20 cellular contexts compared by ENCODE assay signal in genomic region chr11:35298369-35298768, GRCh38.
DNase-seq lines count a peak whose midpoint lies in the region; ATAC-seq, FAIRE-seq and TF ChIP-seq lines count a peak whose summit lies in the region.
"Had no signal": no experiment of that assay in that cellular context is flagged by ENCODE, and none has a peak within 500 bp of the region (broad histone marks: within the 10 kb centered on the region; RNA-seq: fewer than 3 reads in every experiment).

No MANE protein-coding gene starts in this region.

- H3K14ac ChIP-seq in IMR-90 (replicated peaks; ENCODE audit: low read depth, low read length): no peak overlapping the region
- H3K14ac ChIP-seq in trophoblast cell (ENCODE audit: low read length): no peak overlapping the region

- peaks cover 0 to 4% of the 10 kb centered on the region in 2 donors for H3K27me3 Mint-ChIP-seq in stimulated activated naive B cell treated with anti-CD40 and anti-IgM and Interleukin-4, amounts not matched to agents 10 μg/mL and 1 μg/mL and 100 μg/mL, for 72 hours
- no peaks in the 10 kb centered on the region for H3K27me3 Mint-ChIP-seq in activated CD4-positive, alpha-beta T cell treated with anti-CD3 and anti-CD28 coated beads, Interleukin-2, amount 10 ng/mL, durations not matched to agents 7 days and 5 days

- CTCF ChIA-PET in IMR-90 (lab: Yijun Ruan, JAX) (no interaction called here), K562 (lab: Yijun Ruan, JAX; ENCODE audit: low intra/inter-chr PET ratio) (interaction anchor here (1.2 kb wide), 1 partner anchor 300 kb away, joined by 3 read pairs; no protein-coding TSS in a partner anchor)
- CTCF ChIA-PET in activated CD4-positive, alpha-beta T cell treated with anti-CD3 and anti-CD28 coated beads, Interleukin-2, amount 10 ng/mL, durations not matched to agents 7 days and 5 days (lab: Charles Lee): no interaction called here

- intact Hi-C loops in IMR-90 (cut with micrococcal nuclease) (no loop called here), K562 (cut with micrococcal nuclease) (no loop called here)

- H4K91ac ChIP-seq in IMR-90 (ENCODE audit: insufficient read depth, low read depth, low read length) (no peak overlapping the region), trophoblast cell (ENCODE audit: low read depth, low read length) (no peak overlapping the region)

- no peak overlapping the region for H4K5ac ChIP-seq in IMR-90 (ENCODE audit: low read depth, low read length)

- peaks cover 8 to 10% of the 10 kb centered on the region in 2 donors for H3K4me1 Mint-ChIP-seq in stimulated activated naive B cell treated with anti-CD40 and anti-IgM and Interleukin-4, amounts not matched to agents 10 μg/mL and 1 μg/mL and 100 μg/mL, for 72 hours
- no peaks in the 10 kb centered on the region for H3K4me1 Mint-ChIP-seq in activated CD4-positive, alpha-beta T cell treated with anti-CD3 and anti-CD28 coated beads, Interleukin-2, amount 10 ng/mL, durations not matched to agents 7 days and 5 days

- H3K36me3 Mint-ChIP-seq in stimulated activated naive B cell treated with anti-CD40 and anti-IgM and Interleukin-4, amounts not matched to agents 10 μg/mL and 1 μg/mL and 100 μg/mL, for 72 hours: no peaks in the 10 kb centered on the region
- no peaks in the 10 kb centered on the region for H3K36me3 Mint-ChIP-seq in activated CD4-positive, alpha-beta T cell treated with anti-CD3 and anti-CD28 coated beads, Interleukin-2, amount 10 ng/mL, durations not matched to agents 7 days and 5 days (ENCODE audit: low read depth)
- H3K36me3 Mint-ChIP-seq: CD4-positive, alpha-beta memory T cell had no signal

- no peaks in the 10 kb centered on the region for H3K9me1 ChIP-seq in IMR-90 (ENCODE audit: insufficient read depth, low read length)
- H3K9me1 ChIP-seq in K562 (ENCODE audit: control insufficient read depth, insufficient read depth, low read length): no peaks in the 10 kb centered on the region

- H2BK12ac ChIP-seq in trophoblast cell (ENCODE audit: low read length): no peak overlapping the region

- H2AFZ ChIP-seq in IMR-90 (replicated peaks; ENCODE audit: low read length, poor library complexity) (no peak overlapping the region), K562 (ENCODE audit: low read depth, low read length) (no peak overlapping the region), trophoblast cell (ENCODE audit: insufficient read depth, low read length, poor library complexity) (no peak overlapping the region)
- H2AFZ ChIP-seq: GM23338 had no signal

- dilution Hi-C loops in IMR-90 (cut with HindIII; ENCODE audit: low sequenced_read_pairs, unreplicated experiment): no loop called here

- in situ Hi-C loops in IMR-90 (cut with MboI; ENCODE audit: low sequenced_read_pairs): no loop called here
- in situ Hi-C loops in K562 (cut with MboI): no loop called here

- H2AK5ac ChIP-seq in IMR-90 (ENCODE audit: low read depth, low read length) (no peak overlapping the region), trophoblast cell (ENCODE audit: low read length) (no peak overlapping the region)

- H2AK9ac ChIP-seq in IMR-90 (replicated peaks; ENCODE audit: low read depth, low read length, poor library complexity): no peak overlapping the region

- H3K4me1 ChIP-seq in IMR-90 (ENCODE audit: control insufficient read depth, insufficient read depth, low read length) (no peaks in the 10 kb centered on the region), K562 (replicated peaks in 1 of 2; ENCODE audit: control insufficient read depth in 2 of 2, insufficient read depth in 2 of 2, low read length in 2 of 2) (no peaks in the 10 kb centered on the region), trophoblast cell (ENCODE audit: control insufficient read depth in 1 of 2, insufficient read depth in 2 of 2, low read length in 2 of 2) (peaks cover 5 to 9% of the 10 kb centered on the region in 2 experiments)

- H3K4me3 ChIP-seq in IMR-90 (ENCODE audit: insufficient read depth, low read depth, low read length) (no peak overlapping the region), K562 (no peak overlapping the region), trophoblast cell (ENCODE audit: low read depth, low read length) (no peak overlapping the region)
- H3K4me3 ChIP-seq: A549, GM23338 had no signal

- no peak for TF ChIP-seq EP300 in K562 (IDR thresholded peaks at IDR 0.05; ENCODE audit: low read length)

- no peak for TF ChIP-seq RAD21 in IMR-90 (IDR thresholded peaks at IDR 0.05; ENCODE audit: low read length)
- TF ChIP-seq RAD21 in K562 (CRISPR knock-in tag; conservative IDR thresholded peaks at IDR 0.05 in 1 of 2, IDR thresholded peaks at IDR 0.05 in 1 of 2): no peak

- peak overlapping the region; percentile 24; the same call in 1 of the 2 replicates for H2BK120ac ChIP-seq in IMR-90 (ENCODE audit: low read depth, low read length)
- H2BK120ac ChIP-seq in trophoblast cell (ENCODE audit: insufficient read depth, low read length, poor library complexity): no peak overlapping the region

- H2BK20ac ChIP-seq in IMR-90 (ENCODE audit: low read depth, low read length): no peak overlapping the region

- no peak for FAIRE-seq in K562 (lab: Jason Lieb, UNC)
- FAIRE-seq: A549, GM12891, GM18507 had no signal

- H3K4me2 ChIP-seq in IMR-90 (ENCODE audit: low read depth, low read length): no peak overlapping the region
- H3K4me2 ChIP-seq in K562 (ENCODE audit: insufficient read depth, low read length): no peak overlapping the region
- H3K4me2 ChIP-seq in trophoblast cell (ENCODE audit: low read length): no peak overlapping the region
- H3K4me2 ChIP-seq: A549, GM23338 had no signal

- H3K27me3 ChIP-seq in IMR-90 (ENCODE audit: control insufficient read depth, insufficient read depth, low read length) (no peaks in the 10 kb centered on the region), K562 (ENCODE audit: control insufficient read depth in 2 of 2, insufficient read depth in 2 of 2, low read length in 2 of 2) (peaks cover 0 to 9% of the 10 kb centered on the region in 2 experiments; a peak in 1 of 5 replicates), trophoblast cell (ENCODE audit: insufficient read depth, low read length) (no peaks in the 10 kb centered on the region)

- H3K23ac ChIP-seq in IMR-90 (ENCODE audit: low read depth, low read length) (no peak overlapping the region), trophoblast cell (ENCODE audit: low read length) (no peak overlapping the region)

- no peak overlapping the region for H4K12ac ChIP-seq in trophoblast cell (ENCODE audit: low read depth, low read length)

- no peak overlapping the region for H3K4me3 Mint-ChIP-seq in stimulated activated naive B cell treated with anti-CD40 and anti-IgM and Interleukin-4, amounts not matched to agents 10 μg/mL and 1 μg/mL and 100 μg/mL, for 72 hours
- no peak overlapping the region for H3K4me3 Mint-ChIP-seq in activated CD4-positive, alpha-beta T cell treated with anti-CD3 and anti-CD28 coated beads, Interleukin-2, amount 10 ng/mL, durations not matched to agents 7 days and 5 days
- H3K4me3 Mint-ChIP-seq: CD4-positive, alpha-beta memory T cell; GM23338; H9 had no signal

- H3K9ac ChIP-seq in IMR-90 (ENCODE audit: low read depth, low read length): no peak overlapping the region
- no peak overlapping the region for H3K9ac ChIP-seq in K562 (ENCODE audit: insufficient read depth in 1 of 2, low read depth in 2 of 2, low read length in 2 of 2)
- no peak overlapping the region for H3K9ac ChIP-seq in trophoblast cell (ENCODE audit: low read length)

- H3K18ac ChIP-seq in IMR-90 (ENCODE audit: low read depth, low read length) (no peak overlapping the region), trophoblast cell (ENCODE audit: low read length) (no peak overlapping the region)

- no peak overlapping the region for H2BK15ac ChIP-seq in IMR-90 (ENCODE audit: low read depth, low read length)

- no CpG with 5 or more reads among the region's 1 CpG for WGBS in IMR-90 (ENCODE audit: extremely low coverage in 2 of 2, insufficient read length in 1 of 2), 2 experiments
- 0% methylated on average over 1 of the region's 1 CpG for WGBS in K562 (ENCODE audit: insufficient coverage, low coverage, missing lambda C conversion rate)
- WGBS in trophoblast cell (ENCODE audit: extremely low coverage, insufficient coverage, insufficient read length): no CpG with 5 or more reads among the region's 1 CpG

- ATAC-seq in IMR-90 (ENCODE audit: low read depth): no peak
- ATAC-seq in K562: no peak
- ATAC-seq in stimulated activated naive B cell treated with anti-CD40 and anti-IgM and Interleukin-4, amounts not matched to agents 10 μg/mL and 1 μg/mL and 100 μg/mL, for 72 hours (replicated peaks): no peak
- ATAC-seq: A549, GM23338, HCT116 had no signal

- H4K8ac ChIP-seq in IMR-90 (ENCODE audit: low read depth in 2 of 2, low read length in 2 of 2) (no peak overlapping the region), trophoblast cell (ENCODE audit: low read depth, low read length) (no peak overlapping the region)

- H3K27ac ChIP-seq in IMR-90 (ENCODE audit: insufficient read depth, low read length) (no peak overlapping the region), K562 (ENCODE audit: extremely low read depth, low read depth, low read length) (no peak overlapping the region), trophoblast cell (ENCODE audit: low read depth, low read length) (no peak overlapping the region)
- H3K27ac ChIP-seq: A549 had no signal

- no peak overlapping the region for H3K56ac ChIP-seq in IMR-90 (ENCODE audit: extremely low read depth, insufficient read depth, low read length)

- DNase-seq in IMR-90 (peak; percentile 50), K562 (ENCODE audit: extremely low read depth in 1 of 4, low spot score in 3 of 4) (no peak), trophoblast cell (peak; percentile 36 to 85), dermis blood vessel endothelial cell (no peak)
- DNase-seq in stimulated activated naive B cell treated with anti-CD40 and anti-IgM and Interleukin-4, amounts not matched to agents 10 μg/mL and 1 μg/mL and 100 μg/mL, for 72 hours: no peak
- no peak for DNase-seq in activated CD4-positive, alpha-beta T cell treated with anti-CD3 and anti-CD28 coated beads, Interleukin-2, amount 10 ng/mL, durations not matched to agents 7 days and 5 days
- DNase-seq: 8988T; C1 segment of cervical spinal cord; Calu3; CD4-positive, alpha-beta memory T cell; COR-L47; DMS53; DMS79 treated with DMSO at 0.1 percent for 48 hours; GF-D8; H9 had no signal

- H3K36me3 ChIP-seq in IMR-90 (ENCODE audit: control insufficient read depth, insufficient read depth, low read length) (no peaks in the 10 kb centered on the region), K562 (ENCODE audit: control insufficient read depth, insufficient read depth, low read length) (no peaks in the 10 kb centered on the region), trophoblast cell (ENCODE audit: control insufficient read depth in 1 of 2, insufficient read depth in 2 of 2, low read length in 2 of 2) (no peaks in the 10 kb centered on the region)

- H3K79me1 ChIP-seq in IMR-90 (ENCODE audit: low read depth in 1 of 2, low read length in 2 of 2): no peaks in the 10 kb centered on the region
- no peaks in the 10 kb centered on the region for H3K79me1 ChIP-seq in trophoblast cell (ENCODE audit: low read length)

- no peak for TF ChIP-seq CTCF in IMR-90 (conservative IDR thresholded peaks at IDR 0.05; ENCODE audit: low read depth, low read length)
- no peak for TF ChIP-seq CTCF in K562 (IDR thresholded peaks at IDR 0.05 in 2 of 3, conservative IDR thresholded peaks at IDR 0.05 in 1 of 3; ENCODE audit: insufficient read depth in 2 of 3, low read depth in 1 of 3, low read length in 3 of 3)

- TF ChIP-seq POLR2A in IMR-90 (IDR thresholded peaks at IDR 0.05; ENCODE audit: low read depth, low read length): no peak
- TF ChIP-seq POLR2A in K562 (conservative IDR thresholded peaks at IDR 0.05): no peak

- no TSS peak for BruUV-seq in IMR-90 (replicated peaks; lab: Mats Ljungman, UMichigan)
- no TSS peak for BruUV-seq in K562 (replicated peaks; lab: Mats Ljungman, UMichigan)

- H2BK5ac ChIP-seq in IMR-90 (ENCODE audit: low read depth, low read length, poor library complexity, severe bottlenecking): no peak overlapping the region
- no peak overlapping the region for H2BK5ac ChIP-seq in trophoblast cell (ENCODE audit: low read depth, low read length, poor library complexity)

- H4K20me1 ChIP-seq in IMR-90 (ENCODE audit: insufficient read depth, low read length) (no peaks in the 10 kb centered on the region), K562 (replicated peaks; ENCODE audit: control insufficient read depth, insufficient read depth, low read length) (no peaks in the 10 kb centered on the region)

- POLR2A ChIA-PET in IMR-90 (lab: Charles Lee; ENCODE audit: unreplicated experiment): no interaction called here
- POLR2A ChIA-PET in K562 (lab: Yijun Ruan, JAX): no interaction called here
- POLR2A ChIA-PET in activated CD4-positive, alpha-beta T cell treated with anti-CD3 and anti-CD28 coated beads, Interleukin-2, amount 10 ng/mL, durations not matched to agents 7 days and 5 days (lab: Charles Lee): no interaction called here

- no peak overlapping the region for H3K27ac Mint-ChIP-seq in stimulated activated naive B cell treated with anti-CD40 and anti-IgM and Interleukin-4, amounts not matched to agents 10 μg/mL and 1 μg/mL and 100 μg/mL, for 72 hours
- H3K27ac Mint-ChIP-seq in activated CD4-positive, alpha-beta T cell treated with anti-CD3 and anti-CD28 coated beads, Interleukin-2, amount 10 ng/mL, durations not matched to agents 7 days and 5 days: no peak overlapping the region
- H3K27ac Mint-ChIP-seq: CD4-positive, alpha-beta memory T cell; GM23338; H9 had no signal

- no peaks in the 10 kb centered on the region for H3K9me3 ChIP-seq in IMR-90 (ENCODE audit: control insufficient read depth, insufficient read depth, low read length)
- H3K9me3 ChIP-seq in K562 (replicated peaks; ENCODE audit: control insufficient read depth, insufficient read depth, low read depth, low read length): no peaks in the 10 kb centered on the region
- peaks cover 1% of the 10 kb centered on the region for H3K9me3 ChIP-seq in trophoblast cell (ENCODE audit: insufficient read depth, low read depth, low read length)
- H3K9me3 ChIP-seq: A549 had no signal

- H3K9me3 Mint-ChIP-seq in stimulated activated naive B cell treated with anti-CD40 and anti-IgM and Interleukin-4, amounts not matched to agents 10 μg/mL and 1 μg/mL and 100 μg/mL, for 72 hours: peaks cover 2 to 4% of the 10 kb centered on the region in 2 donors
- peaks cover 7% of the 10 kb centered on the region for H3K9me3 Mint-ChIP-seq in activated CD4-positive, alpha-beta T cell treated with anti-CD3 and anti-CD28 coated beads, Interleukin-2, amount 10 ng/mL, durations not matched to agents 7 days and 5 days
- H3K9me3 Mint-ChIP-seq: GM23338, H9 had no signal

- no peaks in the 10 kb centered on the region for H3K79me2 ChIP-seq in K562 (ENCODE audit: control insufficient read depth, insufficient read depth, low read length)
- no peaks in the 10 kb centered on the region for H3K79me2 ChIP-seq in trophoblast cell (ENCODE audit: control insufficient read depth, insufficient read depth, low read length, poor library complexity)

- H3K4ac ChIP-seq in IMR-90 (ENCODE audit: low read depth, low read length) (no peak overlapping the region), trophoblast cell (ENCODE audit: low read depth, low read length) (no peak overlapping the region)

Comparison
In these comparisons a context has a peak if more than half of its experiments do, and no peak if none do; other contexts are left out.
1. DNase-seq: peak in IMR-90 (single experiment) and trophoblast cell (2 of 2); none in K562 (0 of 4), stimulated activated naive B cell treated with anti-CD40 and anti-IgM and Interleukin-4, amounts not matched to agents 10 μg/mL and 1 μg/mL and 100 μg/mL, for 72 hours (single experiment), activated CD4-positive, alpha-beta T cell treated with anti-CD3 and anti-CD28 coated beads, Interleukin-2, amount 10 ng/mL, durations not matched to agents 7 days and 5 days (single experiment) and dermis blood vessel endothelial cell (single experiment).